1 cellular context compared by ENCODE assay signal in the genomic region with DNA sequence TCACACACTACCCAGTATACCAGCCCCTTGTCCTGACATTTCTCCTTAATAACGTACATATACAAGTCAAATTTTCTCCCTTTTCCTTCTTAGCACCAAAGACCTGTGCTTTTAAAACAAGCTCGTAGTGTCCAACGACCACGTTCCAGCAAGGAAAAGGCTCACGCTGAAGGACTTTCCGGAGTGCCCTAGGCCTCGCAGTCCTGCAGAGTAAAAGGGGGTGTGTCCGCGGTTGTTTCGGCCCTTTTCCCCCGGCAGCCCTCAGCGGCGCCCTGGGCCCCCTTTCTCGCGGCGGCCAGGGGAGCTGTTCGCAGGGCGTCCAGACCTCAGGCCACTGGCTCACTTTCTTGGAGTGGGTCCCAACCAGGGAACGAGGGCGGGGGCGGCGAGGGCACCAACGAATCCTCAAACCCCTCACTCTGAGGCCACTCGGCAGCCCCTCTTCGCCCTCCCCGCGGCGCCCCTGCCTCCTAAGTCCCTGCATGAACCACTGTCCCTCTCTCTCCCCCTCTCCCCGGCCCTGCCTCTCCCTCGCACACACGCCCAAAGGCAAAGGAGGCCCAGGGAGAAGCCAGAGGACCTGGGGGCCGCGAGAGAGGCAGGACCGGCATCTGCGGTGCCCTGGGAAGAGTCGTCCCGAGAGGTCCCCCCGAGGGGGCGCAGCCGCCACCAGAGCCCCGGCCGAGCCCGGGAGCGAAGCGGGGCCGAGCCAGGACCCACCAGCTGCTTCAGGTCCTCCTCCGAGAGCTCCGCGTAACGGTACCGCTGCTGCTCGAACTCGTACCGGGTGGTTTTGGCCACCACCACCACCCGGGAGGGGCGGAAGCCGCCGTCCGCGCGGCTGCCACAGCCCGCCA.
A peak's percentile ranks its signal among the peaks of the same experiment; 100 is the strongest.
TF ChIP-seq lines count a peak whose summit lies in the region.

No MANE protein-coding gene starts in this region.

TF ChIP-seq in WTC11, 78 proteins besides CTCF, POLR2A, EP300 and RAD21 (continued from another document):
- TF ChIP-seq, protein P1, sequence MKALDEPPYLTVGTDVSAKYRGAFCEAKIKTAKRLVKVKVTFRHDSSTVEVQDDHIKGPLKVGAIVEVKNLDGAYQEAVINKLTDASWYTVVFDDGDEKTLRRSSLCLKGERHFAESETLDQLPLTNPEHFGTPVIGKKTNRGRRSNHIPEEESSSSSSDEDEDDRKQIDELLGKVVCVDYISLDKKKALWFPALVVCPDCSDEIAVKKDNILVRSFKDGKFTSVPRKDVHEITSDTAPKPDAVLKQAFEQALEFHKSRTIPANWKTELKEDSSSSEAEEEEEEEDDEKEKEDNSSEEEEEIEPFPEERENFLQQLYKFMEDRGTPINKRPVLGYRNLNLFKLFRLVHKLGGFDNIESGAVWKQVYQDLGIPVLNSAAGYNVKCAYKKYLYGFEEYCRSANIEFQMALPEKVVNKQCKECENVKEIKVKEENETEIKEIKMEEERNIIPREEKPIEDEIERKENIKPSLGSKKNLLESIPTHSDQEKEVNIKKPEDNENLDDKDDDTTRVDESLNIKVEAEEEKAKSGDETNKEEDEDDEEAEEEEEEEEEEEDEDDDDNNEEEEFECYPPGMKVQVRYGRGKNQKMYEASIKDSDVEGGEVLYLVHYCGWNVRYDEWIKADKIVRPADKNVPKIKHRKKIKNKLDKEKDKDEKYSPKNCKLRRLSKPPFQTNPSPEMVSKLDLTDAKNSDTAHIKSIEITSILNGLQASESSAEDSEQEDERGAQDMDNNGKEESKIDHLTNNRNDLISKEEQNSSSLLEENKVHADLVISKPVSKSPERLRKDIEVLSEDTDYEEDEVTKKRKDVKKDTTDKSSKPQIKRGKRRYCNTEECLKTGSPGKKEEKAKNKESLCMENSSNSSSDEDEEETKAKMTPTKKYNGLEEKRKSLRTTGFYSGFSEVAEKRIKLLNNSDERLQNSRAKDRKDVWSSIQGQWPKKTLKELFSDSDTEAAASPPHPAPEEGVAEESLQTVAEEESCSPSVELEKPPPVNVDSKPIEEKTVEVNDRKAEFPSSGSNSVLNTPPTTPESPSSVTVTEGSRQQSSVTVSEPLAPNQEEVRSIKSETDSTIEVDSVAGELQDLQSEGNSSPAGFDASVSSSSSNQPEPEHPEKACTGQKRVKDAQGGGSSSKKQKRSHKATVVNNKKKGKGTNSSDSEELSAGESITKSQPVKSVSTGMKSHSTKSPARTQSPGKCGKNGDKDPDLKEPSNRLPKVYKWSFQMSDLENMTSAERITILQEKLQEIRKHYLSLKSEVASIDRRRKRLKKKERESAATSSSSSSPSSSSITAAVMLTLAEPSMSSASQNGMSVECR (CRISPR knock-in tag; IDR thresholded peaks at IDR 0.05; ENCODE audit: borderline replicate concordance) = peak; percentile 62; the same call in 1 of the 2 replicates
- no peak for TF ChIP-seq NFYB (CRISPR knock-in tag; conservative IDR thresholded peaks at IDR 0.05; ENCODE audit: low read depth)
- TF ChIP-seq, protein P2, sequence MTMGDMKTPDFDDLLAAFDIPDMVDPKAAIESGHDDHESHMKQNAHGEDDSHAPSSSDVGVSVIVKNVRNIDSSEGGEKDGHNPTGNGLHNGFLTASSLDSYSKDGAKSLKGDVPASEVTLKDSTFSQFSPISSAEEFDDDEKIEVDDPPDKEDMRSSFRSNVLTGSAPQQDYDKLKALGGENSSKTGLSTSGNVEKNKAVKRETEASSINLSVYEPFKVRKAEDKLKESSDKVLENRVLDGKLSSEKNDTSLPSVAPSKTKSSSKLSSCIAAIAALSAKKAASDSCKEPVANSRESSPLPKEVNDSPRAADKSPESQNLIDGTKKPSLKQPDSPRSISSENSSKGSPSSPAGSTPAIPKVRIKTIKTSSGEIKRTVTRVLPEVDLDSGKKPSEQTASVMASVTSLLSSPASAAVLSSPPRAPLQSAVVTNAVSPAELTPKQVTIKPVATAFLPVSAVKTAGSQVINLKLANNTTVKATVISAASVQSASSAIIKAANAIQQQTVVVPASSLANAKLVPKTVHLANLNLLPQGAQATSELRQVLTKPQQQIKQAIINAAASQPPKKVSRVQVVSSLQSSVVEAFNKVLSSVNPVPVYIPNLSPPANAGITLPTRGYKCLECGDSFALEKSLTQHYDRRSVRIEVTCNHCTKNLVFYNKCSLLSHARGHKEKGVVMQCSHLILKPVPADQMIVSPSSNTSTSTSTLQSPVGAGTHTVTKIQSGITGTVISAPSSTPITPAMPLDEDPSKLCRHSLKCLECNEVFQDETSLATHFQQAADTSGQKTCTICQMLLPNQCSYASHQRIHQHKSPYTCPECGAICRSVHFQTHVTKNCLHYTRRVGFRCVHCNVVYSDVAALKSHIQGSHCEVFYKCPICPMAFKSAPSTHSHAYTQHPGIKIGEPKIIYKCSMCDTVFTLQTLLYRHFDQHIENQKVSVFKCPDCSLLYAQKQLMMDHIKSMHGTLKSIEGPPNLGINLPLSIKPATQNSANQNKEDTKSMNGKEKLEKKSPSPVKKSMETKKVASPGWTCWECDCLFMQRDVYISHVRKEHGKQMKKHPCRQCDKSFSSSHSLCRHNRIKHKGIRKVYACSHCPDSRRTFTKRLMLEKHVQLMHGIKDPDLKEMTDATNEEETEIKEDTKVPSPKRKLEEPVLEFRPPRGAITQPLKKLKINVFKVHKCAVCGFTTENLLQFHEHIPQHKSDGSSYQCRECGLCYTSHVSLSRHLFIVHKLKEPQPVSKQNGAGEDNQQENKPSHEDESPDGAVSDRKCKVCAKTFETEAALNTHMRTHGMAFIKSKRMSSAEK (CRISPR knock-in tag; IDR thresholded peaks at IDR 0.05; ENCODE audit: borderline replicate concordance) = no peak
- TF ChIP-seq ETV6 (CRISPR knock-in tag; IDR thresholded peaks at IDR 0.05) = no peak; the same call in 1 of the 2 replicates
- no peak for TF ChIP-seq ATF1 (CRISPR knock-in tag; IDR thresholded peaks at IDR 0.05)
- peak; percentile 76 for TF ChIP-seq HMGXB4 (CRISPR knock-in tag; IDR thresholded peaks at IDR 0.05)
- TF ChIP-seq, protein P3, sequence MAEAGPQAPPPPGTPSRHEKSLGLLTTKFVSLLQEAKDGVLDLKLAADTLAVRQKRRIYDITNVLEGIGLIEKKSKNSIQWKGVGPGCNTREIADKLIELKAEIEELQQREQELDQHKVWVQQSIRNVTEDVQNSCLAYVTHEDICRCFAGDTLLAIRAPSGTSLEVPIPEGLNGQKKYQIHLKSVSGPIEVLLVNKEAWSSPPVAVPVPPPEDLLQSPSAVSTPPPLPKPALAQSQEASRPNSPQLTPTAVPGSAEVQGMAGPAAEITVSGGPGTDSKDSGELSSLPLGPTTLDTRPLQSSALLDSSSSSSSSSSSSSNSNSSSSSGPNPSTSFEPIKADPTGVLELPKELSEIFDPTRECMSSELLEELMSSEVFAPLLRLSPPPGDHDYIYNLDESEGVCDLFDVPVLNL (CRISPR knock-in tag; IDR thresholded peaks at IDR 0.05; ENCODE audit: borderline replicate concordance, low read depth) = no peak
- no peak for TF ChIP-seq PREB (CRISPR knock-in tag; IDR thresholded peaks at IDR 0.05; ENCODE audit: borderline replicate concordance)
- no peak for TF ChIP-seq ZNF138 (CRISPR knock-in tag; conservative IDR thresholded peaks at IDR 0.05)
- TF ChIP-seq JAZF1 (CRISPR knock-in tag; IDR thresholded peaks at IDR 0.05) = no peak
- TF ChIP-seq, protein P4, sequence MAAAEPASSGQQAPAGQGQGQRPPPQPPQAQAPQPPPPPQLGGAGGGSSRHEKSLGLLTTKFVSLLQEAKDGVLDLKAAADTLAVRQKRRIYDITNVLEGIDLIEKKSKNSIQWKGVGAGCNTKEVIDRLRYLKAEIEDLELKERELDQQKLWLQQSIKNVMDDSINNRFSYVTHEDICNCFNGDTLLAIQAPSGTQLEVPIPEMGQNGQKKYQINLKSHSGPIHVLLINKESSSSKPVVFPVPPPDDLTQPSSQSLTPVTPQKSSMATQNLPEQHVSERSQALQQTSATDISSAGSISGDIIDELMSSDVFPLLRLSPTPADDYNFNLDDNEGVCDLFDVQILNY (CRISPR knock-in tag; IDR thresholded peaks at IDR 0.05) = no peak
- TF ChIP-seq ATF3 (CRISPR knock-in tag; conservative IDR thresholded peaks at IDR 0.05) = no peak
- TF ChIP-seq, protein P5, sequence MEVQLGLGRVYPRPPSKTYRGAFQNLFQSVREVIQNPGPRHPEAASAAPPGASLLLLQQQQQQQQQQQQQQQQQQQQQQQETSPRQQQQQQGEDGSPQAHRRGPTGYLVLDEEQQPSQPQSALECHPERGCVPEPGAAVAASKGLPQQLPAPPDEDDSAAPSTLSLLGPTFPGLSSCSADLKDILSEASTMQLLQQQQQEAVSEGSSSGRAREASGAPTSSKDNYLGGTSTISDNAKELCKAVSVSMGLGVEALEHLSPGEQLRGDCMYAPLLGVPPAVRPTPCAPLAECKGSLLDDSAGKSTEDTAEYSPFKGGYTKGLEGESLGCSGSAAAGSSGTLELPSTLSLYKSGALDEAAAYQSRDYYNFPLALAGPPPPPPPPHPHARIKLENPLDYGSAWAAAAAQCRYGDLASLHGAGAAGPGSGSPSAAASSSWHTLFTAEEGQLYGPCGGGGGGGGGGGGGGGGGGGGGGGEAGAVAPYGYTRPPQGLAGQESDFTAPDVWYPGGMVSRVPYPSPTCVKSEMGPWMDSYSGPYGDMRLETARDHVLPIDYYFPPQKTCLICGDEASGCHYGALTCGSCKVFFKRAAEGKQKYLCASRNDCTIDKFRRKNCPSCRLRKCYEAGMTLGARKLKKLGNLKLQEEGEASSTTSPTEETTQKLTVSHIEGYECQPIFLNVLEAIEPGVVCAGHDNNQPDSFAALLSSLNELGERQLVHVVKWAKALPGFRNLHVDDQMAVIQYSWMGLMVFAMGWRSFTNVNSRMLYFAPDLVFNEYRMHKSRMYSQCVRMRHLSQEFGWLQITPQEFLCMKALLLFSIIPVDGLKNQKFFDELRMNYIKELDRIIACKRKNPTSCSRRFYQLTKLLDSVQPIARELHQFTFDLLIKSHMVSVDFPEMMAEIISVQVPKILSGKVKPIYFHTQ (CRISPR knock-in tag; IDR thresholded peaks at IDR 0.05) = no peak
